ENCODE assay signal across 1 cellular context in genomic region chr1:181043025-181043880, GRCh38.
A peak's percentile ranks its signal among the peaks of the same experiment; 100 is the strongest.
TF ChIP-seq lines count a peak whose summit lies in the region.

No MANE protein-coding gene starts in this region.

TF ChIP-seq in K562, 482 proteins besides CTCF, POLR2A, EP300 and RAD21 (continued from another document and continues in another):
- TF ChIP-seq HNRNPL (IDR thresholded peaks at IDR 0.05; ENCODE audit: low read depth, low read length): no peak
- TF ChIP-seq ZBTB43 (CRISPR knock-in tag; IDR thresholded peaks at IDR 0.05): no peak
- TF ChIP-seq SAFB (IDR thresholded peaks at IDR 0.05; ENCODE audit: borderline replicate concordance, low read depth, low read length): no peak
- peak; percentile 88 for TF ChIP-seq CTBP1 (IDR thresholded peaks at IDR 0.05; ENCODE audit: borderline replicate concordance)
- TF ChIP-seq FOS (IDR thresholded peaks at IDR 0.05; ENCODE audit: extremely low read depth, insufficient read length): no peak
- TF ChIP-seq EZH2 (IDR thresholded peaks at IDR 0.05; ENCODE audit: borderline replicate concordance, low read depth, low read length): no peak
- no peak for TF ChIP-seq ZNF232 (CRISPR knock-in tag; IDR thresholded peaks at IDR 0.05)
- no peak for TF ChIP-seq ZNF57 (CRISPR knock-in tag; IDR thresholded peaks at IDR 0.05)
- no peak for TF ChIP-seq HDGF (IDR thresholded peaks at IDR 0.05)
- no peak for TF ChIP-seq THRAP3 (IDR thresholded peaks at IDR 0.05; ENCODE audit: borderline replicate concordance)
- no peak for TF ChIP-seq ZFP1 (CRISPR knock-in tag; IDR thresholded peaks at IDR 0.05)
- TF ChIP-seq CSDE1 (IDR thresholded peaks at IDR 0.05): no peak
- no peak for TF ChIP-seq ZNF24 (IDR thresholded peaks at IDR 0.05)
- no peak for TF ChIP-seq ZNF766 (CRISPR knock-in tag; conservative IDR thresholded peaks at IDR 0.05)
- TF ChIP-seq SMAD1 (IDR thresholded peaks at IDR 0.05; ENCODE audit: low read depth, low read length, partially characterized antibody): no peak
- TF ChIP-seq ZNF23 (CRISPR knock-in tag; IDR thresholded peaks at IDR 0.05): no peak
- no peak for TF ChIP-seq PHB (CRISPR knock-in tag; IDR thresholded peaks at IDR 0.05)
- no peak for TF ChIP-seq MEF2D (tag; conservative IDR thresholded peaks at IDR 0.05; ENCODE audit: low read depth)
- no peak for TF ChIP-seq STAG1 (CRISPR knock-in tag; IDR thresholded peaks at IDR 0.05; ENCODE audit: borderline replicate concordance)
- TF ChIP-seq SRSF9 (IDR thresholded peaks at IDR 0.05; ENCODE audit: borderline replicate concordance, low read depth, low read length): no peak
- TF ChIP-seq FOXA1 (IDR thresholded peaks at IDR 0.05; ENCODE audit: borderline replicate concordance): no peak
- TF ChIP-seq PCBP1 (IDR thresholded peaks at IDR 0.05; ENCODE audit: low read depth, low read length, poor library complexity, severe bottlenecking): no peak
- TF ChIP-seq ELF4 (CRISPR knock-in tag; IDR thresholded peaks at IDR 0.05): no peak
- TF ChIP-seq MAFK (IDR thresholded peaks at IDR 0.05; ENCODE audit: low read length): no peak
- no peak for TF ChIP-seq NONO (IDR thresholded peaks at IDR 0.05; ENCODE audit: low read depth in 2 of 2, low read length in 1 of 2)
- no peak for TF ChIP-seq KLF10 (CRISPR knock-in tag; IDR thresholded peaks at IDR 0.05)
- TF ChIP-seq SUPT5H (IDR thresholded peaks at IDR 0.05): no peak
- no peak for TF ChIP-seq CBX5 (IDR thresholded peaks at IDR 0.05; ENCODE audit: borderline replicate concordance, low read depth)
- TF ChIP-seq ZFP30 (CRISPR knock-in tag; IDR thresholded peaks at IDR 0.05; ENCODE audit: borderline replicate concordance): no peak
- no peak for TF ChIP-seq MEIS2 (IDR thresholded peaks at IDR 0.05; ENCODE audit: partially characterized antibody)
- TF ChIP-seq BRD9 (IDR thresholded peaks at IDR 0.05; ENCODE audit: low read depth, partially characterized antibody): no peak
- no peak for TF ChIP-seq ZNF778 (CRISPR knock-in tag; IDR thresholded peaks at IDR 0.05)
- peak; percentile 55 for TF ChIP-seq JUND (IDR thresholded peaks at IDR 0.05; ENCODE audit: borderline replicate concordance, low read depth, low read length)
- TF ChIP-seq JUND (tag; IDR thresholded peaks at IDR 0.05; ENCODE audit: borderline replicate concordance, low read depth, low read length): peak; percentile 59; the same call in 1 of the 3 replicates
- TF ChIP-seq CTCFL (IDR thresholded peaks at IDR 0.05; ENCODE audit: borderline replicate concordance, insufficient read depth, low read depth, low read length, poor library complexity, severe bottlenecking): no peak
- TF ChIP-seq ZNF785 (CRISPR knock-in tag; IDR thresholded peaks at IDR 0.05): no peak
- no peak for TF ChIP-seq ESRRB (CRISPR knock-in tag; IDR thresholded peaks at IDR 0.05; ENCODE audit: borderline replicate concordance)
- no peak for TF ChIP-seq NCOA6 (IDR thresholded peaks at IDR 0.05)
- TF ChIP-seq PURB (CRISPR knock-in tag; IDR thresholded peaks at IDR 0.05; ENCODE audit: low read depth): no peak
- TF ChIP-seq ZNF224 (CRISPR knock-in tag; IDR thresholded peaks at IDR 0.05): no peak
- no peak for TF ChIP-seq PHF21A (IDR thresholded peaks at IDR 0.05; ENCODE audit: borderline replicate concordance, low read depth)
- TF ChIP-seq C11orf30 (IDR thresholded peaks at IDR 0.05; ENCODE audit: low read depth): no peak
- no peak for TF ChIP-seq SETDB1 (IDR thresholded peaks at IDR 0.05; ENCODE audit: low read length)
- no peak for TF ChIP-seq SIRT6 (IDR thresholded peaks at IDR 0.05; ENCODE audit: low read depth, low read length)
- no peak for TF ChIP-seq CC2D1A (IDR thresholded peaks at IDR 0.05)
- no peak for TF ChIP-seq ZNF830 (CRISPR knock-in tag; IDR thresholded peaks at IDR 0.05)
- TF ChIP-seq ZNF699 (CRISPR knock-in tag; IDR thresholded peaks at IDR 0.05; ENCODE audit: insufficient replicate concordance): no peak
- no peak for TF ChIP-seq ZBTB7A (IDR thresholded peaks at IDR 0.05; ENCODE audit: borderline replicate concordance, control insufficient read depth, low read depth, low read length)
- no peak for TF ChIP-seq NUFIP1 (IDR thresholded peaks at IDR 0.05; ENCODE audit: partially characterized antibody)
- TF ChIP-seq MXI1 (IDR thresholded peaks at IDR 0.05; ENCODE audit: low read depth, low read length): no peak
- TF ChIP-seq E2F5 (CRISPR knock-in tag; IDR thresholded peaks at IDR 0.05): no peak
- TF ChIP-seq KLF13 (tag; IDR thresholded peaks at IDR 0.05; ENCODE audit: borderline replicate concordance, low read depth): no peak
- TF ChIP-seq ZNF740 (CRISPR knock-in tag; IDR thresholded peaks at IDR 0.05): no peak
- TF ChIP-seq ZNF740 (tag; IDR thresholded peaks at IDR 0.05): no peak
- TF ChIP-seq ZNF197 (CRISPR knock-in tag; IDR thresholded peaks at IDR 0.05; ENCODE audit: low read depth): no peak
- no peak for TF ChIP-seq CBX8 (IDR thresholded peaks at IDR 0.05; ENCODE audit: borderline replicate concordance, extremely low read depth, low read depth, low read length, poor library complexity, severe bottlenecking)
- TF ChIP-seq ZNF584 (CRISPR knock-in tag; IDR thresholded peaks at IDR 0.05; ENCODE audit: low read depth): no peak
- no peak; the same call in 1 of the 2 replicates for TF ChIP-seq NCOA1 (IDR thresholded peaks at IDR 0.05; ENCODE audit: low read depth)
- TF ChIP-seq SMARCE1 (IDR thresholded peaks at IDR 0.05): no peak; the same call in 1 of the 2 replicates
- TF ChIP-seq CREM (IDR thresholded peaks at IDR 0.05; ENCODE audit: low read depth): 0 out of 2 replicates have a peak, but pooled peaks have one; percentile 6
- TF ChIP-seq CEBPZ (IDR thresholded peaks at IDR 0.05; ENCODE audit: borderline replicate concordance, low read depth, low read length): no peak
- no peak for TF ChIP-seq KAT8 (IDR thresholded peaks at IDR 0.05; ENCODE audit: low read depth)
- peak; percentile 70 for TF ChIP-seq ESRRA (IDR thresholded peaks at IDR 0.05; ENCODE audit: borderline replicate concordance, low read depth)
- no peak for TF ChIP-seq ZNF146 (CRISPR knock-in tag; IDR thresholded peaks at IDR 0.05; ENCODE audit: unreplicated experiment)
- no peak for TF ChIP-seq SRSF3 (IDR thresholded peaks at IDR 0.05; ENCODE audit: insufficient read depth, low read length)
- no peak for TF ChIP-seq E2F8 (IDR thresholded peaks at IDR 0.05; ENCODE audit: low read depth, partially characterized antibody)
- TF ChIP-seq ZFP36 (IDR thresholded peaks at IDR 0.05; ENCODE audit: low read depth, low read length, partially characterized antibody): no peak
- TF ChIP-seq ADNP (tag; IDR thresholded peaks at IDR 0.05): no peak
- no peak for TF ChIP-seq ARID3A (IDR thresholded peaks at IDR 0.05; ENCODE audit: borderline replicate concordance, low read depth, low read length)
- no peak for TF ChIP-seq E2F4 (CRISPR knock-in tag; IDR thresholded peaks at IDR 0.05; ENCODE audit: low read depth)
